ENCODE assay signal across 17 cellular contexts in the genomic region with DNA sequence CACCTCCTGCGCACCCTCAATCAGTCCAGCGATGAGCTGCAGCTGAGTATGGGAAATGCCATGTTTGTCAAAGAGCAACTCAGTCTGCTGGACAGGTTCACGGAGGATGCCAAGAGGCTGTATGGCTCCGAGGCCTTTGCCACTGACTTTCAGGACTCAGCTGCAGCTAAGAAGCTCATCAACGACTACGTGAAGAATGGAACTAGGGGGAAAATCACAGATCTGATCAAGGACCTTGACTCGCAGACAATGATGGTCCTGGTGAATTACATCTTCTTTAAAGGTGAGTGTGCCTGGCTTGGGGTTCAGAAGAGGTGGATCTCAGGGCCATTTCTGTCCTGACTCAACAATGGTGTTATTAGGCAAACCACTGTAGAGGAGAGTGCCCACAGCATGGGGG. TPM values are rescaled to one million over a fixed set of nuclear protein-coding genes. Genes with fewer than 3 reads are reported as not detected.
DNase-seq lines count a peak whose midpoint lies in the region; ATAC-seq and TF ChIP-seq lines count a peak whose summit lies in the region.
"Had no signal": no experiment of that assay in that cellular context is flagged by ENCODE, and none has a peak within 500 bp of the region (broad histone marks: within the 10 kb centered on the region; RNA-seq: fewer than 3 reads in every experiment).

No MANE protein-coding gene starts in this region.

- H3K36me3 ChIP-seq in breast epithelium (no peaks in the 10 kb centered on the region), liver (ENCODE audit: control insufficient read depth in 4 of 4, insufficient read depth in 3 of 4, low read depth in 1 of 4, low read length in 3 of 4) (peaks cover 6 to 71% (median 46%) of the 10 kb centered on the region in 4 donors), spleen (no peaks in the 10 kb centered on the region)
- H3K36me3 ChIP-seq: BLaER1 had no signal

- H3K4me3 Mint-ChIP-seq in activated naive CD4-positive, alpha-beta T cell treated with anti-CD3 and anti-CD28 coated beads, Interleukin-2, amount 10 ng/mL, durations not matched to agents 7 days and 5 days: no peak overlapping the region
- H3K4me3 Mint-ChIP-seq: HFFc6 had no signal

- no peaks in the 10 kb centered on the region for H3K27me3 Mint-ChIP-seq in activated naive CD4-positive, alpha-beta T cell treated with anti-CD3 and anti-CD28 coated beads, Interleukin-2, amount 10 ng/mL, durations not matched to agents 7 days and 5 days

- intact Hi-C loops in breast epithelium (cut with DNase I; ENCODE audit: low total_unique reads): no loop called here
- intact Hi-C loops in spleen (cut with DNase I; ENCODE audit: low total_unique reads): no loop called here

- no peaks in the 10 kb centered on the region for H3K36me3 Mint-ChIP-seq in activated naive CD4-positive, alpha-beta T cell treated with anti-CD3 and anti-CD28 coated beads, Interleukin-2, amount 10 ng/mL, durations not matched to agents 7 days and 5 days
- H3K36me3 Mint-ChIP-seq: CD8-positive, alpha-beta memory T cell had no signal

- H3K27ac ChIP-seq in breast epithelium (peak overlapping the region in 1 of 2 donors; percentile 1), liver (ENCODE audit: low read depth in 1 of 2, low read length in 2 of 2) (no peak overlapping the region), spleen (no peak overlapping the region)
- H3K27ac ChIP-seq: BLaER1 had no signal

- H3K27me3 ChIP-seq in breast epithelium (no peaks in the 10 kb centered on the region), liver (ENCODE audit: control insufficient read depth in 4 of 4, insufficient read depth in 4 of 4, low read length in 3 of 4) (no peaks in the 10 kb centered on the region), spleen (replicated peaks in 1 of 7) (no peaks in the 10 kb centered on the region)
- H3K27me3 ChIP-seq: BLaER1 had no signal

- peak; percentile 1 for DNase-seq in activated naive CD4-positive, alpha-beta T cell treated with anti-CD3 and anti-CD28 coated beads, Interleukin-2, amount 10 ng/mL, durations not matched to agents 7 days and 5 days
- no peak for DNase-seq in activated naive CD4-positive, alpha-beta T cell treated with Interleukin-2 at 50 U/mL for 16 hours
- DNase-seq in breast epithelium (ENCODE audit: low spot score in 2 of 2) (no peak), spleen (peak; percentile 34), HPDE6-E6E7 (ENCODE audit: extremely low spot score) (no peak)
- DNase-seq: 8988T; AML-193; Caco-2; CD8-positive, alpha-beta memory T cell; DMS53; GF-D8; HCEC 1CT; HFFc6 had no signal

- H3K9me3 ChIP-seq in breast epithelium (peaks cover 24 to 26% of the 10 kb centered on the region in 2 donors), liver (ENCODE audit: control insufficient read depth in 4 of 4, low read length in 3 of 4) (no peaks in the 10 kb centered on the region), spleen (peaks cover 2 to 44% (median 36%) of the 10 kb centered on the region in 8 donors)

- peak overlapping the region; percentile 13 to 74 for H3K9ac ChIP-seq in liver (ENCODE audit: low read depth in 1 of 2, low read length in 2 of 2)
- H3K9ac ChIP-seq: BLaER1 had no signal

- H3K27ac Mint-ChIP-seq in activated naive CD4-positive, alpha-beta T cell treated with anti-CD3 and anti-CD28 coated beads, Interleukin-2, amount 10 ng/mL, durations not matched to agents 7 days and 5 days: no peak overlapping the region
- H3K27ac Mint-ChIP-seq: CD8-positive, alpha-beta memory T cell; HFFc6 had no signal

- H3K4me1 ChIP-seq in breast epithelium (no peaks in the 10 kb centered on the region), liver (ENCODE audit: control insufficient read depth in 4 of 4, insufficient read depth in 4 of 4, low read length in 3 of 4) (peaks cover 3 to 46% (median 14%) of the 10 kb centered on the region in 4 donors), spleen (no peaks in the 10 kb centered on the region)
- H3K4me1 ChIP-seq: BLaER1 had no signal

- TF ChIP-seq CTCF in breast epithelium (IDR thresholded peaks at IDR 0.05): no peak
- no peak for TF ChIP-seq CTCF in liver (IDR thresholded peaks at IDR 0.05; ENCODE audit: low read depth, low read length, missing input control)
- no peak for TF ChIP-seq CTCF in spleen (IDR thresholded peaks at IDR 0.05 in 8 of 11, conservative IDR thresholded peaks at IDR 0.05 in 3 of 11)

- no peak for ATAC-seq in GM21360 (IDR thresholded peaks at IDR 0.05; ENCODE audit: unreplicated experiment)

- H3K4me1 Mint-ChIP-seq in activated naive CD4-positive, alpha-beta T cell treated with anti-CD3 and anti-CD28 coated beads, Interleukin-2, amount 10 ng/mL, durations not matched to agents 7 days and 5 days: no peaks in the 10 kb centered on the region
- H3K4me1 Mint-ChIP-seq: CD8-positive, alpha-beta memory T cell had no signal

- TF ChIP-seq POLR2A in breast epithelium (IDR thresholded peaks at IDR 0.05) (no peak), spleen (IDR thresholded peaks at IDR 0.05) (no peak)

- WGBS in liver: 47% methylated on average over 7 of the region's 7 CpGs
- WGBS in spleen, 5 donors: 90 to 94% (median 91%) methylated on average over 7 of the region's 7 CpGs

- CTCF ChIA-PET in activated naive CD4-positive, alpha-beta T cell treated with anti-CD3 and anti-CD28 coated beads, Interleukin-2, amount 10 ng/mL, durations not matched to agents 7 days and 5 days (lab: Charles Lee): no interaction called here

- TF ChIP-seq RAD21 in liver (IDR thresholded peaks at IDR 0.05): no peak

- peak overlapping the region in 2 of 3 donors; percentile 49 to 64 for H3K4me3 ChIP-seq in breast epithelium
- H3K4me3 ChIP-seq in liver (ENCODE audit: low read depth in 1 of 3, low read length in 3 of 3): peak overlapping the region; percentile 60 to 99 (median 75)
- H3K4me3 ChIP-seq in spleen: no peak overlapping the region
- H3K4me3 ChIP-seq: BLaER1 had no signal

- peaks cover 25% of the 10 kb centered on the region for H3K9me3 Mint-ChIP-seq in activated naive CD4-positive, alpha-beta T cell treated with anti-CD3 and anti-CD28 coated beads, Interleukin-2, amount 10 ng/mL, durations not matched to agents 7 days and 5 days

TF ChIP-seq in liver, 16 proteins besides CTCF, POLR2A, EP300 and RAD21:
- TF ChIP-seq EGR1 (IDR thresholded peaks at IDR 0.05; ENCODE audit: low read depth in 2 of 2) (no peak), JUND (IDR thresholded peaks at IDR 0.05) (peak in 1 of 2 donors; percentile 9), SP1 (IDR thresholded peaks at IDR 0.05) (peak; percentile 5), FOXA1 (IDR thresholded peaks at IDR 0.05) (no peak), RXRA (IDR thresholded peaks at IDR 0.05) (no peak)

RNA-seq across cellular contexts. Expression of gene SERPINA3, which starts 2.6 kb away (rescaled TPM):
- total RNA-seq in breast epithelium: 1,000 to 10,000 TPM in 2 of 3 donors, 10 to 100 TPM in 1; 88.7 to 1,840 (median 1,497) TPM
- total RNA-seq in liver: over 10,000 TPM in 1 of 2 donors, 1,000 to 10,000 TPM in 1; 2,087 to 17,984 TPM
- over 10,000 TPM; 11,518 to 14,500 TPM for polyA plus RNA-seq in liver
- total RNA-seq in spleen: 10 to 100 TPM in 4 of 7 donors, 1 to 10 TPM in 3; 3.4 to 29.7 (median 10.1) TPM
- polyA plus RNA-seq in spleen: 10 to 100 TPM in 2 of 3 donors, 1 to 10 TPM in 1; 8.5 to 88.3 (median 10.3) TPM
- total RNA-seq: CD8-positive, alpha-beta memory T cell; HFFc6 had no signal
- polyA plus RNA-seq: CD8-positive, alpha-beta memory T cell had no signal

RNA-seq across cellular contexts. Expression of gene SERPINA5, which starts 33.6 kb away (rescaled TPM):
- total RNA-seq in breast epithelium: 10 to 100 TPM in 2 of 3 donors, 1 to 10 TPM in 1; 4.3 to 32.9 (median 20.6) TPM
- total RNA-seq in liver: 100 to 1,000 TPM in 1 of 2 donors, 10 to 100 TPM in 1; 45.7 to 250 TPM
- 100 to 1,000 TPM in 1 of 2 donors, 10 to 100 TPM in 1; 37.0 to 122 TPM for polyA plus RNA-seq in liver
- 100 to 1,000 TPM in 6 of 7 donors, 10 to 100 TPM in 1; 67.3 to 216 (median 169) TPM for total RNA-seq in spleen
- polyA plus RNA-seq in spleen: 10 to 100 TPM; 11.5 to 58.2 (median 41.4) TPM
- total RNA-seq: CD8-positive, alpha-beta memory T cell; HFFc6 had no signal
- polyA plus RNA-seq: CD8-positive, alpha-beta memory T cell had no signal

RNA-seq across cellular contexts. Expression of gene SERPINA4, which starts 53.6 kb away (rescaled TPM):
- not detected for total RNA-seq in breast epithelium
- total RNA-seq in liver: 100 to 1,000 TPM in 1 of 2 donors, 10 to 100 TPM in 1; 50.5 to 150 TPM
- polyA plus RNA-seq in liver: 10 to 100 TPM; 67.6 to 80.3 TPM
- total RNA-seq in spleen: not detected
- polyA plus RNA-seq in spleen: not detected
- total RNA-seq: CD8-positive, alpha-beta memory T cell; H4; HFFc6 had no signal
- polyA plus RNA-seq: CD8-positive, alpha-beta memory T cell had no signal

Comparison
In these comparisons a context has a peak if more than half of its experiments do, and no peak if none do; other contexts are left out.
1. DNase-seq: peak in activated naive CD4-positive, alpha-beta T cell treated with anti-CD3 and anti-CD28 coated beads, Interleukin-2, amount 10 ng/mL, durations not matched to agents 7 days and 5 days (single experiment) and spleen (single experiment); none in activated naive CD4-positive, alpha-beta T cell treated with Interleukin-2 at 50 U/mL for 16 hours (single experiment), breast epithelium (0 of 2) and HPDE6-E6E7 (single experiment).
2. H3K4me3 ChIP-seq: peak in breast epithelium (2 of 3) and liver (3 of 3); none in spleen (0 of 8).
3. RNA of gene SERPINA4, which starts 53.6 kb away (total RNA-seq): 50.5 to 150 TPM in liver; not detected in breast epithelium and not detected in spleen; every median in the first group is over 10 times any median in the second.